14 cellular contexts compared by ENCODE assay signal in genomic region chr1:88141499-88142074, GRCh38.
A peak's percentile ranks its signal among the peaks of the same experiment; 100 is the strongest.
DNase-seq lines count a peak whose midpoint lies in the region; ATAC-seq lines count a peak whose summit lies in the region.
"Had no signal": no experiment of that assay in that cellular context is flagged by ENCODE, and none has a peak within 500 bp of the region (broad histone marks: within the 10 kb centered on the region; RNA-seq: fewer than 3 reads in every experiment).

No MANE protein-coding gene starts in this region.

- H2AFZ ChIP-seq in mesenchymal stem cell (ENCODE audit: low read depth, low read length): no peak overlapping the region

- no peak overlapping the region for H2BK12ac ChIP-seq in mesenchymal stem cell (ENCODE audit: low read length in 2 of 2)

- H3K36me3 ChIP-seq in mesenchymal stem cell (ENCODE audit: control insufficient read depth in 1 of 2, insufficient read depth in 2 of 2, low read depth in 1 of 2, low read length in 2 of 2): no peaks in the 10 kb centered on the region
- H3K36me3 ChIP-seq: gastrocnemius medialis, SJSA1 had no signal

- no peak overlapping the region for H3K4ac ChIP-seq in mesenchymal stem cell (ENCODE audit: low read depth in 1 of 2, low read length in 2 of 2)

- peak; percentile 5 for DNase-seq in NCI-H2029 (lab: John Stamatoyannopoulos, UW)
- DNase-seq in NCI-H2029 treated with DMSO at 0.1 percent for 48 hours (lab: John Stamatoyannopoulos, UW): no peak
- DNase-seq in OCI-M1 (lab: John Stamatoyannopoulos, UW): peak; percentile 16
- no peak for DNase-seq in mesenchymal stem cell
- DNase-seq in DMS114 treated with DMSO at 0.1 percent for 48 hours (lab: John Stamatoyannopoulos, UW; ENCODE audit: unreplicated experiment): no peak
- no peak for DNase-seq in dedifferentiated amniotic fluid mesenchymal stem cell (ENCODE audit: extremely low spot score)
- DNase-seq: cortex of kidney; gastrocnemius medialis; NCI-H345; stimulated activated CD4-positive, alpha-beta T cell treated with anti-CD3 and anti-CD28 coated beads, Interleukin-12 subunit alpha, Interleukin-12 subunit beta, amount 100 ng/mL, for 4 hours had no signal

- peak overlapping the region; percentile 1 for H3K4me2 ChIP-seq in mesenchymal stem cell (ENCODE audit: low read length, poor library complexity, severe bottlenecking)

- no peak overlapping the region for H3K27ac ChIP-seq in mesenchymal stem cell (ENCODE audit: low read length, poor library complexity, severe bottlenecking)
- H3K27ac ChIP-seq: gastrocnemius medialis, SJSA1 had no signal

- no peak overlapping the region for H4K8ac ChIP-seq in mesenchymal stem cell (ENCODE audit: low read length)

- no peak overlapping the region for H3K9ac ChIP-seq in mesenchymal stem cell (ENCODE audit: low read length)

- H3K4me1 ChIP-seq in mesenchymal stem cell (ENCODE audit: control insufficient read depth, insufficient read depth, low read depth, low read length): no peaks in the 10 kb centered on the region
- H3K4me1 ChIP-seq: gastrocnemius medialis, SJSA1 had no signal

- H3K4me3 ChIP-seq in mesenchymal stem cell (ENCODE audit: insufficient read depth in 1 of 2, low read depth in 1 of 2, low read length in 2 of 2): peak overlapping the region in 1 of 2 experiments; percentile 48
- H3K4me3 ChIP-seq: gastrocnemius medialis, K562, SJSA1 had no signal

- no peak overlapping the region for H3K23ac ChIP-seq in mesenchymal stem cell (ENCODE audit: low read length in 2 of 2)

- no peak overlapping the region for H3K18ac ChIP-seq in mesenchymal stem cell (ENCODE audit: low read depth in 1 of 2, low read length in 2 of 2)

- H3K79me1 ChIP-seq in mesenchymal stem cell (replicated peaks; ENCODE audit: low read length, poor library complexity, severe bottlenecking): no peaks in the 10 kb centered on the region

- H2BK5ac ChIP-seq in mesenchymal stem cell (ENCODE audit: low read depth, low read length, poor library complexity, severe bottlenecking): no peak overlapping the region

- H3K27me3 ChIP-seq in mesenchymal stem cell (ENCODE audit: control insufficient read depth in 1 of 2, insufficient read depth in 1 of 2, low read length in 2 of 2): no peaks in the 10 kb centered on the region
- H3K27me3 ChIP-seq: gastrocnemius medialis had no signal

- ATAC-seq in GM21786 (IDR thresholded peaks at IDR 0.05; ENCODE audit: unreplicated experiment): peak; percentile 58
- no peak for ATAC-seq in HG03045 (IDR thresholded peaks at IDR 0.05; ENCODE audit: unreplicated experiment)
- ATAC-seq: gastrocnemius medialis, K562 had no signal

- H2BK15ac ChIP-seq in mesenchymal stem cell (ENCODE audit: low read depth, poor library complexity, severe bottlenecking): no peak overlapping the region

- H2BK120ac ChIP-seq in mesenchymal stem cell (ENCODE audit: low read depth, low read length): no peak overlapping the region

- H2AK5ac ChIP-seq in mesenchymal stem cell (ENCODE audit: low read length, severe bottlenecking): no peak overlapping the region

- H3K14ac ChIP-seq in mesenchymal stem cell (ENCODE audit: low read length in 2 of 2): no peak overlapping the region

- WGBS in mesenchymal stem cell: 45% methylated on average over 6 of the region's 6 CpGs

- no peaks in the 10 kb centered on the region for H3K9me3 ChIP-seq in mesenchymal stem cell (ENCODE audit: control insufficient read depth, low read length)
- H3K9me3 ChIP-seq: gastrocnemius medialis, SJSA1 had no signal

- no peak overlapping the region for H4K91ac ChIP-seq in mesenchymal stem cell (ENCODE audit: low read length)

Comparison
In these comparisons a context has a peak if more than half of its experiments do, and no peak if none do; other contexts are left out.
1. DNase-seq: peak in NCI-H2029 (single experiment) and OCI-M1 (single experiment); none in NCI-H2029 treated with DMSO at 0.1 percent for 48 hours (single experiment), mesenchymal stem cell (single experiment), DMS114 treated with DMSO at 0.1 percent for 48 hours (single experiment) and dedifferentiated amniotic fluid mesenchymal stem cell (single experiment).